8 cellular contexts compared by ENCODE assay signal in genomic region chr6:119347466-119348307, GRCh38. TPM values are rescaled to one million over a fixed set of nuclear protein-coding genes. Genes with fewer than 3 reads are reported as not detected.
DNase-seq lines count a peak whose midpoint lies in the region; ATAC-seq and TF ChIP-seq lines count a peak whose summit lies in the region.

No MANE protein-coding gene starts in this region.

- H3K27ac ChIP-seq in upper lobe of left lung: peak overlapping the region; percentile 96 to 99 (median 96)

- peaks cover 9 to 44% (median 17%) of the 10 kb centered on the region in 4 donors for H3K4me1 ChIP-seq in upper lobe of left lung

- TF ChIP-seq POLR2A in upper lobe of left lung (IDR thresholded peaks at IDR 0.05): no peak

- DNase-seq in HuH-7 (ENCODE audit: low spot score): peak; percentile 65
- peak; percentile 76 for DNase-seq in activated CD4-positive, alpha-beta T cell treated with anti-CD3 and anti-CD28 coated beads, Interleukin-2, amount 10 ng/mL, durations not matched to agents 24 days and 14 days
- no peak for DNase-seq in endothelial cell (ENCODE audit: low spot score)
- peak; percentile 30 for DNase-seq in naive B cell
- peak in 1 of 2 donors; percentile 87 for DNase-seq in upper lobe of left lung
- DNase-seq in NCI-H774 (lab: John Stamatoyannopoulos, UW): no peak

- no peaks in the 10 kb centered on the region for H3K27me3 Mint-ChIP-seq in activated CD4-positive, alpha-beta T cell treated with anti-CD3 and anti-CD28 coated beads, Interleukin-2, amount 10 ng/mL, durations not matched to agents 24 days and 14 days
- H3K27me3 Mint-ChIP-seq in endothelial cell (ENCODE audit: unreplicated experiment) (peaks cover 10% of the 10 kb centered on the region), naive B cell (no peaks in the 10 kb centered on the region)

- 10% methylated on average over 19 to 24 of the region's 24 CpGs for WGBS in upper lobe of left lung, 2 donors

- H3K36me3 Mint-ChIP-seq in activated CD4-positive, alpha-beta T cell treated with anti-CD3 and anti-CD28 coated beads, Interleukin-2, amount 10 ng/mL, durations not matched to agents 24 days and 14 days (ENCODE audit: low read depth): peaks cover 41% of the 10 kb centered on the region
- H3K36me3 Mint-ChIP-seq in endothelial cell (ENCODE audit: low read depth, unreplicated experiment) (peaks cover 9% of the 10 kb centered on the region), naive B cell (no peaks in the 10 kb centered on the region)

- no peaks in the 10 kb centered on the region for H3K27me3 ChIP-seq in upper lobe of left lung

- H3K4me1 Mint-ChIP-seq in activated CD4-positive, alpha-beta T cell treated with anti-CD3 and anti-CD28 coated beads, Interleukin-2, amount 10 ng/mL, durations not matched to agents 24 days and 14 days: peaks cover 57% of the 10 kb centered on the region
- peaks cover 41% of the 10 kb centered on the region for H3K4me1 Mint-ChIP-seq in endothelial cell (ENCODE audit: unreplicated experiment)
- H3K4me1 Mint-ChIP-seq in naive B cell: peaks cover 36 to 54% (median 41%) of the 10 kb centered on the region in 3 donors

- TF ChIP-seq EP300 in upper lobe of left lung (IDR thresholded peaks at IDR 0.05): no peak

- TF ChIP-seq CTCF in GM12875 (IDR thresholded peaks at IDR 0.05; ENCODE audit: borderline replicate concordance, insufficient read depth, low read depth, low read length) (no peak), endothelial cell (IDR thresholded peaks at IDR 0.05; ENCODE audit: unreplicated experiment) (no peak), upper lobe of left lung (IDR thresholded peaks at IDR 0.05) (no peak)

- peak; percentile 26 for ATAC-seq in GM21528 (IDR thresholded peaks at IDR 0.05; ENCODE audit: low FRiP score, unreplicated experiment)
- ATAC-seq in naive B cell (ENCODE audit: low read depth in 2 of 2): peak; percentile 7 to 18
- ATAC-seq in upper lobe of left lung (ENCODE audit: low FRiP score in 2 of 2): peak in 1 of 2 donors; percentile 67

- no peaks in the 10 kb centered on the region for H3K9me3 Mint-ChIP-seq in activated CD4-positive, alpha-beta T cell treated with anti-CD3 and anti-CD28 coated beads, Interleukin-2, amount 10 ng/mL, durations not matched to agents 24 days and 14 days
- no peaks in the 10 kb centered on the region for H3K9me3 Mint-ChIP-seq in endothelial cell (ENCODE audit: unreplicated experiment)
- no peaks in the 10 kb centered on the region for H3K9me3 Mint-ChIP-seq in naive B cell

- no peaks in the 10 kb centered on the region for H3K36me3 ChIP-seq in upper lobe of left lung

- intact Hi-C loops in activated CD4-positive, alpha-beta T cell treated with anti-CD3 and anti-CD28 coated beads, Interleukin-2, amount 10 ng/mL, durations not matched to agents 24 days and 14 days (cut with micrococcal nuclease): loop anchor here (2.0 to 10.0 kb wide), 2 partner anchors 271 to 633 kb away; no protein-coding TSS in a partner anchor

- H3K27ac Mint-ChIP-seq in activated CD4-positive, alpha-beta T cell treated with anti-CD3 and anti-CD28 coated beads, Interleukin-2, amount 10 ng/mL, durations not matched to agents 24 days and 14 days: peak overlapping the region; percentile 91
- peak overlapping the region; percentile 12 for H3K27ac Mint-ChIP-seq in endothelial cell (ENCODE audit: unreplicated experiment)
- H3K27ac Mint-ChIP-seq in naive B cell: peak overlapping the region; percentile 49 to 94 (median 66)

- H3K4me3 ChIP-seq in GM12875 (ENCODE audit: low read depth, low read length): peak overlapping the region; percentile 84
- peak overlapping the region; percentile 83 to 93 (median 85) for H3K4me3 ChIP-seq in upper lobe of left lung

- H3K9me3 ChIP-seq in upper lobe of left lung: no peaks in the 10 kb centered on the region

- peak overlapping the region; percentile 97 for H3K4me3 Mint-ChIP-seq in activated CD4-positive, alpha-beta T cell treated with anti-CD3 and anti-CD28 coated beads, Interleukin-2, amount 10 ng/mL, durations not matched to agents 24 days and 14 days
- peak overlapping the region; percentile 94 for H3K4me3 Mint-ChIP-seq in endothelial cell (ENCODE audit: unreplicated experiment)
- H3K4me3 Mint-ChIP-seq in naive B cell: peak overlapping the region; percentile 85 to 100 (median 94)

RNA-seq across cellular contexts. Expression of gene MAN1A1, which starts 1.9 kb away (rescaled TPM):
- total RNA-seq in activated CD4-positive, alpha-beta T cell treated with anti-CD3 and anti-CD28 coated beads, Interleukin-2, amount 10 ng/mL, durations not matched to agents 24 days and 14 days: 43.0 and 43.7 TPM in 2 replicates
- total RNA-seq in endothelial cell (ENCODE audit: unreplicated experiment): 34.4 TPM
- polyA plus RNA-seq in naive B cell (ENCODE audit: low read depth in 6 of 6): 10 to 100 TPM; 14.2 to 23.1 (median 19.0) TPM
- 10 to 100 TPM; 61.8 to 98.6 (median 79.1) TPM for total RNA-seq in upper lobe of left lung

Comparison
In these comparisons a context has a peak if more than half of its experiments do, and no peak if none do; other contexts are left out.
1. DNase-seq: peak in HuH-7 (single experiment), activated CD4-positive, alpha-beta T cell treated with anti-CD3 and anti-CD28 coated beads, Interleukin-2, amount 10 ng/mL, durations not matched to agents 24 days and 14 days (single experiment) and naive B cell (single experiment); none in endothelial cell (single experiment) and NCI-H774 (single experiment).
2. H3K27ac Mint-ChIP-seq: peak in every context shown above with its lines; median percentile 91 in activated CD4-positive, alpha-beta T cell treated with anti-CD3 and anti-CD28 coated beads, Interleukin-2, amount 10 ng/mL, durations not matched to agents 24 days and 14 days; 66 in naive B cell; 12 in endothelial cell.
3. Peak in every context shown above with its lines, with median percentiles within 50 percentile points of each other: H3K4me3 Mint-ChIP-seq.